Comparison of ENCODE assay signal across 9 cellular contexts in genomic region chr11:32006799-32007388, GRCh38.
A peak's percentile ranks its signal among the peaks of the same experiment; 100 is the strongest.
DNase-seq lines count a peak whose midpoint lies in the region; ATAC-seq, FAIRE-seq and TF ChIP-seq lines count a peak whose summit lies in the region.
"Had no signal": no experiment of that assay in that cellular context is flagged by ENCODE, and none has a peak within 500 bp of the region (broad histone marks: within the 10 kb centered on the region; RNA-seq: fewer than 3 reads in every experiment).

No MANE protein-coding gene starts in this region.

- no peak for TF ChIP-seq EP300 in esophagus muscularis mucosa (IDR thresholded peaks at IDR 0.05)

- H3K9me3 ChIP-seq in esophagus muscularis mucosa (no peaks in the 10 kb centered on the region), neural progenitor cell (ENCODE audit: low read depth) (no peaks in the 10 kb centered on the region)
- H3K9me3 ChIP-seq: BLaER1 treated with 17β-estradiol and CSF1 and Interleukin-3, amounts not matched to agents 10 nM and 100 nM had no signal

- H3K27ac Mint-ChIP-seq in neural progenitor cell, result no peak overlapping the region

- no peak overlapping the region for H3K4me2 ChIP-seq in neural progenitor cell
- H3K4me2 ChIP-seq: BLaER1 treated with 17β-estradiol and CSF1 and Interleukin-3, amounts not matched to agents 10 nM and 100 nM had no signal

- 8% methylated on average over 5 of the region's 5 CpGs for WGBS in esophagus muscularis mucosa

- no peaks in the 10 kb centered on the region for H3K36me3 ChIP-seq in esophagus muscularis mucosa
- H3K36me3 ChIP-seq in neural progenitor cell, result no peaks in the 10 kb centered on the region
- H3K36me3 ChIP-seq: BLaER1 treated with 17β-estradiol and CSF1 and Interleukin-3, amounts not matched to agents 10 nM and 100 nM had no signal

- intact Hi-C loops in esophagus muscularis mucosa (cut with DNase I), result no loop called here

- no peak overlapping the region for H3K9ac ChIP-seq in neural progenitor cell
- H3K9ac ChIP-seq: BLaER1 treated with 17β-estradiol and CSF1 and Interleukin-3, amounts not matched to agents 10 nM and 100 nM had no signal

- ATAC-seq in GM19328 (IDR thresholded peaks at IDR 0.05; ENCODE audit: unreplicated experiment), result peak; percentile 63

- H2AFZ ChIP-seq in neural progenitor cell (replicated peaks), result peak overlapping the region; percentile 95

- no peak overlapping the region for H3K4me3 ChIP-seq in esophagus muscularis mucosa
- no peak overlapping the region for H3K4me3 ChIP-seq in neural progenitor cell
- H3K4me3 ChIP-seq: BLaER1 treated with 17β-estradiol and CSF1 and Interleukin-3, amounts not matched to agents 10 nM and 100 nM had no signal

- no peaks in the 10 kb centered on the region for H4K20me1 ChIP-seq in neural progenitor cell (ENCODE audit: low read depth)
- H4K20me1 ChIP-seq: BLaER1 treated with 17β-estradiol and CSF1 and Interleukin-3, amounts not matched to agents 10 nM and 100 nM had no signal

- H3K27me3 Mint-ChIP-seq in neural progenitor cell (ENCODE audit: insufficient read depth, low read depth), result peaks cover 8% of the 10 kb centered on the region

- H3K4me1 ChIP-seq in esophagus muscularis mucosa (no peaks in the 10 kb centered on the region), neural progenitor cell (peaks cover 26% of the 10 kb centered on the region)

- H3K27ac ChIP-seq in esophagus muscularis mucosa (replicated peaks in 1 of 4), result no peak overlapping the region
- H3K27ac ChIP-seq in neural progenitor cell, result no peak overlapping the region
- H3K27ac ChIP-seq: BLaER1 treated with 17β-estradiol and CSF1 and Interleukin-3, amounts not matched to agents 10 nM and 100 nM had no signal

- no peaks in the 10 kb centered on the region for H3K9me3 Mint-ChIP-seq in neural progenitor cell

- TF ChIP-seq CTCF in esophagus muscularis mucosa (IDR thresholded peaks at IDR 0.05) (peak in 2 of 3 experiments; percentile 37 to 53), neural progenitor cell (IDR thresholded peaks at IDR 0.05) (peak; percentile 79)

- no peak overlapping the region for H3K4me3 Mint-ChIP-seq in neural progenitor cell

- no peak for TF ChIP-seq POLR2A in esophagus muscularis mucosa (IDR thresholded peaks at IDR 0.05; ENCODE audit: low read depth)

- H3K4me1 Mint-ChIP-seq in neural progenitor cell, result peaks cover 17% of the 10 kb centered on the region

- no peaks in the 10 kb centered on the region for H3F3A ChIP-seq in neural progenitor cell (ENCODE audit: low read depth)

- FAIRE-seq in RCC 7860 (lab: Jason Lieb, UNC), result no peak

- peaks cover 0 to 47% (median 0%) of the 10 kb centered on the region in 4 donors for H3K27me3 ChIP-seq in esophagus muscularis mucosa
- H3K27me3 ChIP-seq in neural progenitor cell, result no peaks in the 10 kb centered on the region
- H3K27me3 ChIP-seq: BLaER1 treated with 17β-estradiol and CSF1 and Interleukin-3, amounts not matched to agents 10 nM and 100 nM had no signal

- DNase-seq in DMS153 (lab: John Stamatoyannopoulos, UW), result peak; percentile 2
- DNase-seq in DMS153 treated with DMSO at 0.1 percent for 48 hours (lab: John Stamatoyannopoulos, UW; ENCODE audit: unreplicated experiment), result no peak
- peak; percentile 52 for DNase-seq in HT1080 (ENCODE audit: low read depth)
- DNase-seq in RCC 7860 (ENCODE audit: low spot score), result peak; percentile 7
- DNase-seq in esophagus muscularis mucosa (ENCODE audit: extremely low spot score), result no peak
- peak; percentile 74 for DNase-seq in neural progenitor cell (ENCODE audit: low spot score)
- DNase-seq in T-helper 9 cell, result no peak

- no peaks in the 10 kb centered on the region for H3K36me3 Mint-ChIP-seq in neural progenitor cell

- H3K79me2 ChIP-seq in neural progenitor cell (ENCODE audit: low read depth), result no peaks in the 10 kb centered on the region

Comparison
In these comparisons a context has a peak if more than half of its experiments do, and no peak if none do; other contexts are left out.
1. DNase-seq: peak in DMS153 (single experiment), HT1080 (single experiment), RCC 7860 (single experiment) and neural progenitor cell (single experiment); none in DMS153 treated with DMSO at 0.1 percent for 48 hours (single experiment), esophagus muscularis mucosa (single experiment) and T-helper 9 cell (single experiment).